ENCODE assay signal across 12 cellular contexts in genomic region chr14:20848316-20848954, GRCh38. TPM values are rescaled to one million over a fixed set of nuclear protein-coding genes. Genes with fewer than 3 reads are reported as not detected.
DNase-seq lines count a peak whose midpoint lies in the region; ATAC-seq, FAIRE-seq and TF ChIP-seq lines count a peak whose summit lies in the region.
"Had no signal": no experiment of that assay in that cellular context is flagged by ENCODE, and none has a peak within 500 bp of the region (broad histone marks: within the 10 kb centered on the region; RNA-seq: fewer than 3 reads in every experiment).

No MANE protein-coding gene starts in this region.

- 0% methylated on average over 9 of the region's 9 CpGs for WGBS in A549 (ENCODE audit: missing lambda C conversion rate)

- H3K9me3 ChIP-seq in A549: no peaks in the 10 kb centered on the region

- peak overlapping the region; percentile 97 for H3K4me2 ChIP-seq in A549

- TF ChIP-seq CTCF in A549 (IDR thresholded peaks at IDR 0.05) (no peak), brain microvascular endothelial cell (IDR thresholded peaks at IDR 0.05; ENCODE audit: low read depth, low read length, missing control alignments) (no peak), omental fat pad (IDR thresholded peaks at IDR 0.05) (no peak)

- in situ Hi-C loops in brain microvascular endothelial cell (cut with HindIII; ENCODE audit: low pct_ligation_motif_present, low sequenced_read_pairs): no loop called here

- POLR2A ChIA-PET in A549 (lab: Yijun Ruan, JAX): interaction anchor here (0.7 to 2.5 kb wide), 6 partner anchors 12 to 167 kb away, joined by 3 to 10 read pairs (median 3); partner anchors contain the start of gene RNASE1

- peak overlapping the region; percentile 94 to 96 for H3K27ac ChIP-seq in A549
- no peak overlapping the region for H3K27ac ChIP-seq in brain microvascular endothelial cell

- ATAC-seq in A549 (peak; percentile 97 to 99), omental fat pad (ENCODE audit: low FRiP score) (no peak), GM19455 (IDR thresholded peaks at IDR 0.05; ENCODE audit: unreplicated experiment) (no peak), GM21423 (IDR thresholded peaks at IDR 0.05; ENCODE audit: unreplicated experiment) (no peak)
- ATAC-seq: activated CD8-positive, alpha-beta T cell treated with anti-CD3 and anti-CD28 coated beads, Interleukin-2, amount 10 ng/mL, durations not matched to agents 7 days and 5 days had no signal

- peak overlapping the region; percentile 31; the same call in 2 of the 3 replicates for H3K4me3 ChIP-seq in A549
- no peak overlapping the region for H3K4me3 ChIP-seq in brain microvascular endothelial cell (ENCODE audit: low read depth, low read length)

- CTCF ChIA-PET in A549 (lab: Yijun Ruan, JAX): interaction anchor here (0.8 to 6.3 kb wide), 12 partner anchors 10 to 192 kb away, joined by 3 to 64 read pairs (median 6); no protein-coding TSS in a partner anchor

- FAIRE-seq in A549 (lab: Jason Lieb, UNC): peak; percentile 98

- TF ChIP-seq EP300 in A549 (IDR thresholded peaks at IDR 0.05): peak; percentile 33 to 39; a peak in 1 of 5 replicates

- no peak for TF ChIP-seq POLR2A in A549 (IDR thresholded peaks at IDR 0.05; ENCODE audit: low read length)

- TF ChIP-seq RAD21 in A549 (conservative IDR thresholded peaks at IDR 0.05 in 1 of 2, IDR thresholded peaks at IDR 0.05 in 1 of 2): 0 out of 5 replicates have a peak, but pooled peaks of 1 of the 2 experiments have one; percentile 7

- H3K27me3 ChIP-seq in brain microvascular endothelial cell (replicated peaks): no peaks in the 10 kb centered on the region

- H3K36me3 ChIP-seq in brain microvascular endothelial cell (replicated peaks): no peaks in the 10 kb centered on the region

- peaks cover 40% of the 10 kb centered on the region for H3K4me1 ChIP-seq in A549

- DNase-seq in A549 (ENCODE audit: low read depth in 1 of 2, low spot score in 1 of 2) (peak; percentile 84 to 94), M059J (ENCODE audit: low read depth) (peak; percentile 75), brain microvascular endothelial cell (peak; percentile 39), medulla oblongata (ENCODE audit: extremely low spot score) (peak; percentile 52), omental fat pad (ENCODE audit: low spot score) (no peak), SHP77 (lab: John Stamatoyannopoulos, UW) (no peak)
- DNase-seq: activated CD8-positive, alpha-beta T cell treated with anti-CD3 and anti-CD28 coated beads, Interleukin-2, amount 10 ng/mL, durations not matched to agents 7 days and 5 days; naive B cell; NCI-H1436; stimulated activated CD4-positive, alpha-beta T cell treated with anti-CD3 and anti-CD28 coated beads, Interleukin-4, amount 100 ng/mL, for 24 hours had no signal

TF ChIP-seq in A549, 52 proteins besides CTCF, POLR2A, EP300 and RAD21 (continues in another document):
- TF ChIP-seq, protein P1, sequence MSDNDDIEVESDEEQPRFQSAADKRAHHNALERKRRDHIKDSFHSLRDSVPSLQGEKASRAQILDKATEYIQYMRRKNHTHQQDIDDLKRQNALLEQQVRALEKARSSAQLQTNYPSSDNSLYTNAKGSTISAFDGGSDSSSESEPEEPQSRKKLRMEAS (IDR thresholded peaks at IDR 0.05): peak; percentile 68
- TF ChIP-seq RNF2 (IDR thresholded peaks at IDR 0.05; ENCODE audit: borderline replicate concordance, low read depth) (no peak), ZSCAN20 (CRISPR knock-in tag; IDR thresholded peaks at IDR 0.05) (no peak), MYC (IDR thresholded peaks at IDR 0.05; ENCODE audit: borderline replicate concordance, low read length) (0 out of 2 replicates have a peak, but pooled peaks have one; percentile 41), HOXB13 (CRISPR knock-in tag; IDR thresholded peaks at IDR 0.05; ENCODE audit: low read depth) (no peak), REST (IDR thresholded peaks at IDR 0.05) (no peak), RARB (CRISPR knock-in tag; IDR thresholded peaks at IDR 0.05) (no peak), HOXA7 (CRISPR knock-in tag; IDR thresholded peaks at IDR 0.05) (no peak), CBX8 (IDR thresholded peaks at IDR 0.05) (no peak), TP53 (CRISPR knock-in tag; IDR thresholded peaks at IDR 0.05) (no peak), HEYL (CRISPR knock-in tag; IDR thresholded peaks at IDR 0.05) (no peak), BHLHE40 (IDR thresholded peaks at IDR 0.05; ENCODE audit: low read depth, low read length) (no peak), HDAC2 (IDR thresholded peaks at IDR 0.05) (no peak), EHMT2 (IDR thresholded peaks at IDR 0.05; ENCODE audit: low read depth) (no peak), KDM1A (IDR thresholded peaks at IDR 0.05; ENCODE audit: low read depth) (no peak), ZC3H11A (IDR thresholded peaks at IDR 0.05) (no peak), CBX2 (IDR thresholded peaks at IDR 0.05; ENCODE audit: borderline replicate concordance, low read depth) (no peak), CHD2 (IDR thresholded peaks at IDR 0.05; ENCODE audit: low read length, partially characterized antibody) (no peak), NFE2L2 (conservative IDR thresholded peaks at IDR 0.05; ENCODE audit: low read length) (no peak), CHD4 (IDR thresholded peaks at IDR 0.05; ENCODE audit: borderline replicate concordance) (no peak)
- TF ChIP-seq, protein P2, sequence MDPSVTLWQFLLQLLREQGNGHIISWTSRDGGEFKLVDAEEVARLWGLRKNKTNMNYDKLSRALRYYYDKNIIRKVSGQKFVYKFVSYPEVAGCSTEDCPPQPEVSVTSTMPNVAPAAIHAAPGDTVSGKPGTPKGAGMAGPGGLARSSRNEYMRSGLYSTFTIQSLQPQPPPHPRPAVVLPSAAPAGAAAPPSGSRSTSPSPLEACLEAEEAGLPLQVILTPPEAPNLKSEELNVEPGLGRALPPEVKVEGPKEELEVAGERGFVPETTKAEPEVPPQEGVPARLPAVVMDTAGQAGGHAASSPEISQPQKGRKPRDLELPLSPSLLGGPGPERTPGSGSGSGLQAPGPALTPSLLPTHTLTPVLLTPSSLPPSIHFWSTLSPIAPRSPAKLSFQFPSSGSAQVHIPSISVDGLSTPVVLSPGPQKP (IDR thresholded peaks at IDR 0.05; ENCODE audit: low read depth, low read length): no peak
- TF ChIP-seq, protein P3, sequence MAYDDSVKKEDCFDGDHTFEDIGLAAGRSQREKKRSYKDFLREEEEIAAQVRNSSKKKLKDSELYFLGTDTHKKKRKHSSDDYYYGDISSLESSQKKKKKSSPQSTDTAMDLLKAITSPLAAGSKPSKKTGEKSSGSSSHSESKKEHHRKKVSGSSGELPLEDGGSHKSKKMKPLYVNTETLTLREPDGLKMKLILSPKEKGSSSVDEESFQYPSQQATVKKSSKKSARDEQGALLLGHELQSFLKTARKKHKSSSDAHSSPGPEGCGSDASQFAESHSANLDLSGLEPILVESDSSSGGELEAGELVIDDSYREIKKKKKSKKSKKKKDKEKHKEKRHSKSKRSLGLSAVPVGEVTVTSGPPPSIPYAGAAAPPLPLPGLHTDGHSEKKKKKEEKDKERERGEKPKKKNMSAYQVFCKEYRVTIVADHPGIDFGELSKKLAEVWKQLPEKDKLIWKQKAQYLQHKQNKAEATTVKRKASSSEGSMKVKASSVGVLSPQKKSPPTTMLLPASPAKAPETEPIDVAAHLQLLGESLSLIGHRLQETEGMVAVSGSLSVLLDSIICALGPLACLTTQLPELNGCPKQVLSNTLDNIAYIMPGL (CRISPR knock-in tag; IDR thresholded peaks at IDR 0.05; ENCODE audit: borderline replicate concordance): no peak

RNA-seq across cellular contexts. Expression of gene RNASE3, which starts 42.8 kb away (rescaled TPM):
- polyA plus RNA-seq in A549 (2011; rRNA removed): not detected in 2 replicates
- polyA plus RNA-seq in A549 (2012; cell fraction: cytosol; rRNA removed): not detected in 2 replicates
- not detected in 2 replicates for polyA plus RNA-seq in A549 (2012; cell fraction: nucleus; rRNA removed)
- not detected in 3 replicates for polyA plus RNA-seq in A549 (2017; fragmentation: RNase III; extraction: RNeasy Plus Mini Kit Qiagen cat#74134 plus additional on column Dnase treatment)
- polyA minus RNA-seq in A549 (2011; rRNA and poly(A)+ RNA removed): not detected in 2 replicates
- total RNA-seq in M059J (2014; rRNA removed; shearing (Covaris generic)): not detected in 2 replicates
- not detected for total RNA-seq in omental fat pad
- total RNA-seq: activated CD8-positive, alpha-beta T cell treated with anti-CD3 and anti-CD28 coated beads, Interleukin-2, amount 10 ng/mL, durations not matched to agents 7 days and 5 days had no signal

RNA-seq across cellular contexts. Expression of gene RNASE1, which starts 45.8 kb away (rescaled TPM):
- polyA plus RNA-seq in A549 (2011; rRNA removed) (0.98 and 1.1 TPM in 2 replicates), A549 (2017; fragmentation: RNase III; extraction: RNeasy Plus Mini Kit Qiagen cat#74134 plus additional on column Dnase treatment) (0.13 to 0.55 TPM (median 0.16 TPM) in 3 replicates)
- 0.54 and 0.57 TPM in 2 replicates for polyA plus RNA-seq in A549 (2012; cell fraction: cytosol; rRNA removed)
- 0.26 and 0.66 TPM in 2 replicates for polyA plus RNA-seq in A549 (2012; cell fraction: nucleus; rRNA removed)
- polyA minus RNA-seq in A549 (2011; rRNA and poly(A)+ RNA removed): 0.19 and 2.5 TPM in 2 replicates
- 1.4 and 1.6 TPM in 2 replicates for total RNA-seq in M059J (2014; rRNA removed; shearing (Covaris generic))
- 1,000 to 10,000 TPM in 3 of 4 donors, 100 to 1,000 TPM in 1; 999 to 1,585 (median 1,253) TPM for total RNA-seq in omental fat pad
- total RNA-seq: activated CD8-positive, alpha-beta T cell treated with anti-CD3 and anti-CD28 coated beads, Interleukin-2, amount 10 ng/mL, durations not matched to agents 7 days and 5 days had no signal

Comparison
In these comparisons a context has a peak if more than half of its experiments do, and no peak if none do; other contexts are left out.
1. ATAC-seq: peak in A549 (2 of 2); none in omental fat pad (single experiment), GM19455 (single experiment) and GM21423 (single experiment).
2. DNase-seq: peak in A549 (2 of 2), M059J (single experiment), brain microvascular endothelial cell (single experiment) and medulla oblongata (single experiment); none in omental fat pad (single experiment) and SHP77 (0 of 2).
3. RNA of gene RNASE1, which starts 45.8 kb away (total RNA-seq): 999 to 1,585 TPM in omental fat pad; 1.4 to 1.6 TPM in M059J; every median in the first group is over 100 times any median in the second.